ENCODE assay signal across 1 cellular context in genomic region chr14:75123991-75124390, GRCh38.
A peak's percentile ranks its signal among the peaks of the same experiment; 100 is the strongest.
TF ChIP-seq lines count a peak whose summit lies in the region.

No MANE protein-coding gene starts in this region.

TF ChIP-seq in GM12878, 131 proteins besides CTCF, POLR2A, EP300 and RAD21:
- TF ChIP-seq CREB1 (IDR thresholded peaks at IDR 0.05; ENCODE audit: low read depth) (peak; percentile 34; the same call in 1 of the 2 replicates), NKRF (conservative IDR thresholded peaks at IDR 0.05) (no peak), FOXK2 (IDR thresholded peaks at IDR 0.05) (no peak)
